In the genomic region with DNA sequence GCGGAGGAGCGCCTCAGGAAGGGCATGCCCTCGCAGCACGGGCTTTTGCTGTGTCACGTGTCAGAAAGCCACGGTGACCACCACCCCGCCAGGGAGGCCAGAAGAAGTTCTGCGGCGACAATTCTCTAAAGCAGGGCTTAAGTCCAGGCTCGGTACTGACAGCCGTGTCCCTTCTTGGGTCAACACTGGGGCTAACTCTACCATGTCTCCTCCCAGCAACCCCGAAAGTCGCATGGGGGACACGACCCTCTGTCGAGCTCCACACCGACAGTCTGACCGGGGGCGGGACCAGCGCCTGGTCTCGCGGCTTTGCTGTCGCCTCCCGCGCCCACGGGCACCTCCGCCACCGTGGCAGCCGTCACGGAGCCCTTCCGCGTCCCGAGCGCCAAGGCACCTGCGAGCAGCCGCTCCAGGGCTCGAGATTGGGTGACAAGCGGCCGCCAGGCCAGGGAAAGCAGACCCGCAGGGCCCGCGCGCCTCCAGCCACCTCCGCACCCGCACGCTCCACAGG, we compare ENCODE assay signal across 8 cellular contexts. TPM values are rescaled to one million over a fixed set of nuclear protein-coding genes. Genes with fewer than 3 reads are reported as not detected.
DNase-seq lines count a peak whose midpoint lies in the region; ATAC-seq and TF ChIP-seq lines count a peak whose summit lies in the region.

No MANE protein-coding gene starts in this region.

- H3K36me3 ChIP-seq in NT2/D1 (ENCODE audit: insufficient read depth, insufficient read length, low read length), result peaks cover 7% of the 10 kb centered on the region
- H3K36me3 ChIP-seq in heart right ventricle, result no peaks in the 10 kb centered on the region

- intact Hi-C loops in heart right ventricle (cut with DNase I), result loop anchor here in 5 of 10 donors (5.0 to 10.0 kb wide), 3 partner anchors 74 to 86 kb away; a partner anchor contains a TSS
- intact Hi-C loops in posterior cingulate gyrus (cut with DNase I), result loop anchor here (10.0 kb wide), 2 partner anchors 218 to 368 kb away; a partner anchor contains a TSS

- ATAC-seq in HG02884 (IDR thresholded peaks at IDR 0.05; ENCODE audit: unreplicated experiment) (peak; percentile 6), heart right ventricle (peak in 7 of 8 donors; percentile 39 to 62 (median 44))

- H3K4me3 Mint-ChIP-seq in activated naive CD8-positive, alpha-beta T cell treated with anti-CD3 and anti-CD28 coated beads for 36 hours, result peak overlapping the region; percentile 84

- H3K27me3 ChIP-seq in NT2/D1 (ENCODE audit: insufficient read depth, insufficient read length), result peaks cover 8% of the 10 kb centered on the region
- no peaks in the 10 kb centered on the region for H3K27me3 ChIP-seq in heart right ventricle

- peak overlapping the region; percentile 62 to 97 (median 90) for H3K27ac ChIP-seq in heart right ventricle

- H3K4me3 ChIP-seq in NT2/D1 (ENCODE audit: insufficient read length, low read depth) (peak overlapping the region; percentile 78), heart right ventricle (peak overlapping the region; percentile 87 to 98 (median 92))

- H3K4me1 ChIP-seq in NT2/D1 (ENCODE audit: insufficient read depth, insufficient read length) (no peaks in the 10 kb centered on the region), heart right ventricle (peaks cover 0 to 26% (median 17%) of the 10 kb centered on the region in 9 donors)

- no peaks in the 10 kb centered on the region for H3K9me3 ChIP-seq in NT2/D1 (ENCODE audit: insufficient read depth, low read length)
- peaks cover 0 to 8% (median 0%) of the 10 kb centered on the region in 11 donors for H3K9me3 ChIP-seq in heart right ventricle

- WGBS in heart right ventricle, 2 donors, result 0 to 1% methylated on average over 45 of the region's 45 CpGs

- peaks cover 26% of the 10 kb centered on the region for H3K4me1 Mint-ChIP-seq in activated naive CD8-positive, alpha-beta T cell treated with anti-CD3 and anti-CD28 coated beads for 36 hours

- peaks cover 11% of the 10 kb centered on the region for H3K9me3 Mint-ChIP-seq in activated naive CD8-positive, alpha-beta T cell treated with anti-CD3 and anti-CD28 coated beads for 36 hours

- peaks cover 31% of the 10 kb centered on the region for H3K36me3 Mint-ChIP-seq in activated naive CD8-positive, alpha-beta T cell treated with anti-CD3 and anti-CD28 coated beads for 36 hours

- no peak for TF ChIP-seq CTCF in heart right ventricle (IDR thresholded peaks at IDR 0.05)

- peak overlapping the region; percentile 90 for H3K9ac ChIP-seq in NT2/D1 (ENCODE audit: insufficient read length, low read depth)

- peak; percentile 8 for DNase-seq in activated T-cell treated with anti-CD3 and anti-CD28 coated beads for 24 hours (ENCODE audit: low read depth)
- no peak for DNase-seq in activated T-cell treated with anti-CD3 and anti-CD28 coated beads for 4 hours
- DNase-seq in NT2/D1 (ENCODE audit: low read depth, low spot score), result no peak
- peak; percentile 41 for DNase-seq in activated naive CD8-positive, alpha-beta T cell treated with anti-CD3 and anti-CD28 coated beads for 36 hours
- peak; percentile 22 to 47 for DNase-seq in heart right ventricle
- peak in 9 of 10 donors; percentile 16 to 88 (median 27) for DNase-seq in posterior cingulate gyrus
- no peak for DNase-seq in HPDE6-E6E7 (ENCODE audit: extremely low spot score)

- peak overlapping the region; percentile 97 for H3K27ac Mint-ChIP-seq in activated naive CD8-positive, alpha-beta T cell treated with anti-CD3 and anti-CD28 coated beads for 36 hours

- H3K27me3 Mint-ChIP-seq in activated naive CD8-positive, alpha-beta T cell treated with anti-CD3 and anti-CD28 coated beads for 36 hours, result no peaks in the 10 kb centered on the region

RNA-seq across cellular contexts. Expression of a gene that starts 0.5 kb away (rescaled TPM):
- 10 to 100 TPM; 10.2 to 10.9 TPM for total RNA-seq in activated naive CD8-positive, alpha-beta T cell treated with anti-CD3 and anti-CD28 coated beads for 36 hours
- total RNA-seq in heart right ventricle, result 1 to 10 TPM; 1.9 to 6.2 (median 3.0) TPM
- 1 to 10 TPM; 1.7 to 3.1 TPM for polyA plus RNA-seq in heart right ventricle

RNA-seq across cellular contexts. Expression of a gene that starts 37.9 kb away (rescaled TPM):
- 1 to 10 TPM; 2.0 to 2.2 TPM for total RNA-seq in activated naive CD8-positive, alpha-beta T cell treated with anti-CD3 and anti-CD28 coated beads for 36 hours
- total RNA-seq in heart right ventricle, result 1 to 10 TPM; 1.4 to 8.3 (median 3.8) TPM
- polyA plus RNA-seq in heart right ventricle, result 10 to 100 TPM in 1 of 2 donors, 1 to 10 TPM in 1; 1.3 to 17.9 TPM

Comparison
In these comparisons a context has a peak if more than half of its experiments do, and no peak if none do; other contexts are left out.
1. DNase-seq: peak in activated T-cell treated with anti-CD3 and anti-CD28 coated beads for 24 hours (single experiment), activated naive CD8-positive, alpha-beta T cell treated with anti-CD3 and anti-CD28 coated beads for 36 hours (single experiment), heart right ventricle (2 of 2) and posterior cingulate gyrus (9 of 10); none in activated T-cell treated with anti-CD3 and anti-CD28 coated beads for 4 hours (single experiment), NT2/D1 (single experiment) and HPDE6-E6E7 (single experiment).